7 cellular contexts compared by ENCODE assay signal in the genomic region with DNA sequence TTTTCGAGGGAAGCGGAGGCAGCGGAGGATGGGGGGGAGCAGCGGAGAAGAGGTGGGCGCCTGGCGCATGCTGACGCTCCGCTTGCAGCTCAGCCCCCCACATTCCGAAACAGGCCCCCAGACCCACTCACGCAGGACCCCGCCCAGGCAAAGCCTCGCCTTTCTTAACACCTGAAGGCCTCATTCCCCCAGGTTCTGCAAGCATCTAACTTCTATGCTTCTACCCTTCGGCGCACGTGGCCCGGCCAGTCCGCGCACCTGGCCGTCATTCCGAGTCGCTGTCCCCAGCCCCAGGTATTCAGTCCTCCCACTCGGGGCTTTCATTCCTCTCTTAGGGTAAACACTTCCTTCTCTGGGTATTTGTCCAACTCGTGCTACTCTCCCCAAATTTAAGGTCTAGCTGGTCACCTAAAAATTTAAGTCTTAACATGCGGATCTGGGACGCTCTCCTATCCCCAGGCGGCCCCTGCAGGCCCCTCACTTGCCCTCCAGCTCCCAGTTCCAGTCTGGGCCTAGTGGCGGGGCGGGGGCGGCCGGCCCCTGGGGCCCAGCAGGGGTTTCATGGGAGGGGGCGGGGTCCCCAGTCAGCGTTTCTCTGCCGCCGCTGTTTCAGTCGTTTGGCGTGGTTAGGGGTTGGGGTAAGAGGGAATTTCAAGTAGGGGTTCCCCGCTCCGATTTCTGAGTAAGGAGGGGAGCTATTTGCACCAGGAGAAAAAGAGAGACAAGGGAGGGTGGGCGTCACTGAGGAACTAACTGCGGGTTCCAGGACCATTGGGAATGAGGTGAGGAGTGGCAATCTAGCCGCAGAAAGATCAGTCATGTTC. TPM values are rescaled to one million over a fixed set of nuclear protein-coding genes. Genes with fewer than 3 reads are reported as not detected.
A peak's percentile ranks its signal among the peaks of the same experiment; 100 is the strongest.
DNase-seq lines count a peak whose midpoint lies in the region; ATAC-seq, FAIRE-seq and TF ChIP-seq lines count a peak whose summit lies in the region.

No MANE protein-coding gene starts in this region.

- DNase-seq in GM12892 (ENCODE audit: insufficient read length) (no peak), NCI-H2081 treated with DMSO at 0.1 percent for 48 hours (lab: John Stamatoyannopoulos, UW) (peak; percentile 48), left ventricle myocardium superior (peak; percentile 44), skeletal muscle cell (ENCODE audit: low read depth) (no peak), H4 (ENCODE audit: low spot score) (no peak), GM03348 (ENCODE audit: low spot score) (no peak)
- DNase-seq in activated T-helper 9 cell treated with anti-CD3 and anti-CD28 coated beads, Interleukin-2, amount 50 U/mL, for 16 hours (ENCODE audit: low read depth): peak; percentile 56

- H3K4me3 ChIP-seq in skeletal muscle cell (ENCODE audit: low read depth, low read length): peak overlapping the region; percentile 66

- peak; percentile 66 for FAIRE-seq in GM12892 (lab: Jason Lieb, UNC)

- intact Hi-C loops in left ventricle myocardium superior (cut with micrococcal nuclease): no loop called here

- 0 out of 2 replicates have a peak, but pooled peaks have one; percentile 50 for TF ChIP-seq POLR2A in GM12892 (IDR thresholded peaks at IDR 0.05; ENCODE audit: low read depth, low read length)

- ATAC-seq in left ventricle myocardium superior: no peak

RNA-seq across cellular contexts. Expression of a gene that starts 2.7 kb away (rescaled TPM):
- polyA plus RNA-seq in GM12892 (2012; ENCODE audit: missing spikeins): 9.8 TPM
- 58.9 TPM for total RNA-seq in left ventricle myocardium superior
- total RNA-seq in H4 (2014; rRNA removed; shearing (Covaris generic)): 8.3 and 10.6 TPM in 2 replicates

RNA-seq across cellular contexts. Expression of a gene that starts 6.5 kb away (rescaled TPM):
- polyA plus RNA-seq in GM12892 (2012; ENCODE audit: missing spikeins): not detected
- total RNA-seq in left ventricle myocardium superior: not detected
- not detected in 2 replicates for total RNA-seq in H4 (2014; rRNA removed; shearing (Covaris generic))

RNA-seq across cellular contexts. Expression of a gene that starts 16.7 kb away (rescaled TPM):
- polyA plus RNA-seq in GM12892 (2012; ENCODE audit: missing spikeins): 38.1 TPM
- total RNA-seq in left ventricle myocardium superior: 31.4 TPM
- total RNA-seq in H4 (2014; rRNA removed; shearing (Covaris generic)): 31.4 and 37.9 TPM in 2 replicates

RNA-seq across cellular contexts. Expression of a gene that starts 25.4 kb away (rescaled TPM):
- polyA plus RNA-seq in GM12892 (2012; ENCODE audit: missing spikeins): 182 TPM
- total RNA-seq in left ventricle myocardium superior: 16.7 TPM
- 170 and 248 TPM in 2 replicates for total RNA-seq in H4 (2014; rRNA removed; shearing (Covaris generic))

RNA-seq across cellular contexts. Expression of a gene that starts 29.3 kb away (rescaled TPM):
- 15.3 TPM for polyA plus RNA-seq in GM12892 (2012; ENCODE audit: missing spikeins)
- total RNA-seq in left ventricle myocardium superior: 62.1 TPM
- 163 and 170 TPM in 2 replicates for total RNA-seq in H4 (2014; rRNA removed; shearing (Covaris generic))

Comparison
In these comparisons a context has a peak if more than half of its experiments do, and no peak if none do; other contexts are left out.
1. DNase-seq: peak in NCI-H2081 treated with DMSO at 0.1 percent for 48 hours (single experiment), activated T-helper 9 cell treated with anti-CD3 and anti-CD28 coated beads, Interleukin-2, amount 50 U/mL, for 16 hours (single experiment) and left ventricle myocardium superior (single experiment); none in GM12892 (single experiment), skeletal muscle cell (single experiment), H4 (single experiment) and GM03348 (single experiment).